In the genomic region with DNA sequence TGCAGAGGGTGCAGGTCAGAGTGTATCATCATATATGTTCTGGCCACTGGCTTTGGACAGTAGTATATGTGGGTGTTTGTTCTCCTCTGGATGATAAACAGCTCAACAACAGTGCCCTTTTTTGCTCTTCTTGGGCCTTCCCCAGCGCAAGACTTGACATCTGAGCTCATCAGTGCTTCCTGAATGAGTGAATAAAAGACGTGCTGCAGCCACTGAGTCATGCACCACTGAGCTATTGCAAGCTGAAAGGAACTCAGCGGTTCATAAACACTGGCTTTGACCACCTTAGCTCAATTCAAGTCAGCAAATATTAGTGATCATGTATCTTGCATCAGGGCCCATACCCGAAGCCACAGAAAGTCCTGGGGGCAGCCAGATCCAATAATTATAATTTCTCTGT, we compare ENCODE assay signal across 11 cellular contexts.
DNase-seq lines count a peak whose midpoint lies in the region; ATAC-seq and TF ChIP-seq lines count a peak whose summit lies in the region.
"Had no signal": no experiment of that assay in that cellular context is flagged by ENCODE, and none has a peak within 500 bp of the region (broad histone marks: within the 10 kb centered on the region; RNA-seq: fewer than 3 reads in every experiment).

No MANE protein-coding gene starts in this region.

- H3K4me2 ChIP-seq in BLaER1, result peak overlapping the region; percentile 77

- peaks cover 65% of the 10 kb centered on the region for H3K4me1 ChIP-seq in BLaER1
- no peaks in the 10 kb centered on the region for H3K4me1 ChIP-seq in right atrium auricular region
- H3K4me1 ChIP-seq: uterus had no signal

- no peak overlapping the region for H3K4me3 Mint-ChIP-seq in osteocyte (ENCODE audit: unreplicated experiment)

- H3K27ac ChIP-seq in BLaER1 (peak overlapping the region; percentile 33; the same call in 1 of the 2 replicates), right atrium auricular region (no peak overlapping the region)
- H3K27ac ChIP-seq: skin epidermis, uterus had no signal

- no peaks in the 10 kb centered on the region for H3K9me3 ChIP-seq in BLaER1
- H3K9me3 ChIP-seq in right atrium auricular region, result no peaks in the 10 kb centered on the region
- H3K9me3 ChIP-seq: uterus had no signal

- H3K36me3 ChIP-seq in BLaER1, result no peaks in the 10 kb centered on the region
- no peaks in the 10 kb centered on the region for H3K36me3 ChIP-seq in right atrium auricular region
- H3K36me3 ChIP-seq: uterus had no signal

- H3K9ac ChIP-seq in BLaER1, result no peak overlapping the region

- H3K36me3 Mint-ChIP-seq in osteocyte (ENCODE audit: unreplicated experiment), result no peaks in the 10 kb centered on the region

- peak; percentile 49 for DNase-seq in glomerular visceral epithelial cell (ENCODE audit: extremely low spot score)
- DNase-seq in GDM1 (lab: John Stamatoyannopoulos, UW), result no peak
- DNase-seq in hippocampal formation (lab: John Stamatoyannopoulos, UW), result no peak
- no peak for DNase-seq in right atrium auricular region (ENCODE audit: low spot score)
- DNase-seq in osteocyte (ENCODE audit: extremely low spot score, unreplicated experiment), result no peak
- DNase-seq: glutamatergic neuron, uterus had no signal

- H3K27me3 Mint-ChIP-seq in osteocyte (ENCODE audit: unreplicated experiment), result no peaks in the 10 kb centered on the region

- H3K27me3 ChIP-seq in BLaER1 (no peaks in the 10 kb centered on the region), right atrium auricular region (no peaks in the 10 kb centered on the region)
- H3K27me3 ChIP-seq: uterus had no signal

- H3K4me1 Mint-ChIP-seq in osteocyte (ENCODE audit: unreplicated experiment), result peaks cover 14% of the 10 kb centered on the region

- no peak overlapping the region for H3K27ac Mint-ChIP-seq in osteocyte (ENCODE audit: unreplicated experiment)

- TF ChIP-seq CTCF in right atrium auricular region (IDR thresholded peaks at IDR 0.05) (no peak), osteocyte (IDR thresholded peaks at IDR 0.05) (no peak)

- ATAC-seq in GM21529 (IDR thresholded peaks at IDR 0.05; ENCODE audit: unreplicated experiment) (peak; percentile 57), SK-N-SH treated with all-trans-retinoic acid at 6 μM for 48 hours (peak; percentile 72)

- H3K4me3 ChIP-seq in BLaER1 (no peak overlapping the region), right atrium auricular region (no peak overlapping the region)
- H3K4me3 ChIP-seq: skin epidermis, uterus had no signal

- H3K9me3 Mint-ChIP-seq in osteocyte (ENCODE audit: unreplicated experiment), result no peaks in the 10 kb centered on the region

- H4K20me1 ChIP-seq in BLaER1, result no peaks in the 10 kb centered on the region

TF ChIP-seq in SK-N-SH treated with all-trans-retinoic acid at 6 μM for 48 hours, 23 proteins besides CTCF, POLR2A, EP300 and RAD21:
- TF ChIP-seq OSR1 (CRISPR knock-in tag; IDR thresholded peaks at IDR 0.05) (no peak), ZC3H10 (CRISPR knock-in tag; IDR thresholded peaks at IDR 0.05) (no peak), PPARA (CRISPR knock-in tag; IDR thresholded peaks at IDR 0.05; ENCODE audit: borderline replicate concordance) (no peak), ARNTL (CRISPR knock-in tag; IDR thresholded peaks at IDR 0.05; ENCODE audit: borderline replicate concordance, low read depth) (no peak), ZNF70 (CRISPR knock-in tag; IDR thresholded peaks at IDR 0.05) (no peak)
